ENCODE assay signal across 9 cellular contexts in genomic region chr1:200415693-200416593, GRCh38. TPM values are rescaled to one million over a fixed set of nuclear protein-coding genes. Genes with fewer than 3 reads are reported as not detected.
DNase-seq lines count a peak whose midpoint lies in the region; ATAC-seq and TF ChIP-seq lines count a peak whose summit lies in the region.
"Had no signal": no experiment of that assay in that cellular context is flagged by ENCODE, and none has a peak within 500 bp of the region (broad histone marks: within the 10 kb centered on the region; RNA-seq: fewer than 3 reads in every experiment).

No MANE protein-coding gene starts in this region.

- intact Hi-C loops in Right ventricle myocardium inferior (cut with DNase I) (loop anchor here (10.0 kb wide), 1 partner anchor 341 kb away; no protein-coding TSS in a partner anchor), cardiac septum (cut with DNase I) (no loop called here)
- intact Hi-C loops in CD4-positive, alpha-beta memory T cell (cut with micrococcal nuclease), result no loop called here

- in situ Hi-C loops in astrocyte of the spinal cord (cut with HindIII; ENCODE audit: low sequenced_read_pairs), result no loop called here

- no peak overlapping the region for H3K4me3 Mint-ChIP-seq in CD4-positive, alpha-beta memory T cell
- no peak overlapping the region for H3K4me3 Mint-ChIP-seq in CD8-positive, alpha-beta memory T cell

- no peaks in the 10 kb centered on the region for H3K9me3 Mint-ChIP-seq in CD4-positive, alpha-beta memory T cell
- no peaks in the 10 kb centered on the region for H3K9me3 Mint-ChIP-seq in CD8-positive, alpha-beta memory T cell

- peaks cover 0 to 3% (median 1%) of the 10 kb centered on the region in 4 donors for H3K4me1 Mint-ChIP-seq in CD4-positive, alpha-beta memory T cell
- H3K4me1 Mint-ChIP-seq in CD8-positive, alpha-beta memory T cell, result no peaks in the 10 kb centered on the region

- no peaks in the 10 kb centered on the region for H3K27me3 ChIP-seq in CD4-positive, alpha-beta memory T cell (ENCODE audit: insufficient read depth, low read length)
- no peaks in the 10 kb centered on the region for H3K27me3 ChIP-seq in CD8-positive, alpha-beta memory T cell (ENCODE audit: insufficient read depth, low read length, poor library complexity, severe bottlenecking)
- H3K27me3 ChIP-seq: BLaER1 treated with 17β-estradiol and CSF1 and Interleukin-3, amounts not matched to agents 10 nM and 100 nM had no signal

- POLR2A ChIA-PET in CD4-positive, alpha-beta memory T cell (lab: Charles Lee; ENCODE audit: partially characterized antibody), result no interaction called here
- POLR2A ChIA-PET in CD8-positive, alpha-beta memory T cell (lab: Charles Lee), result no interaction called here

- no peak for TF ChIP-seq CTCF in astrocyte of the spinal cord (IDR thresholded peaks at IDR 0.05; ENCODE audit: low read depth, low read length)

- CTCF ChIA-PET in CD4-positive, alpha-beta memory T cell (lab: Charles Lee; ENCODE audit: partially characterized antibody), result interaction anchor here (1.0 kb wide), 1 partner anchor 118 kb away, joined by 3 read pairs; no protein-coding TSS in a partner anchor
- CTCF ChIA-PET in CD8-positive, alpha-beta memory T cell (lab: Charles Lee), result no interaction called here

- DNase-seq in Right ventricle myocardium inferior (ENCODE audit: missing footprints) (no peak), cardiac septum (ENCODE audit: low spot score) (no peak), astrocyte of the spinal cord (ENCODE audit: low read depth, low spot score) (peak; percentile 96)
- DNase-seq in effector CD8-positive, alpha-beta T cell (lab: John Stamatoyannopoulos, UW), result no peak
- DNase-seq in CD4-positive, alpha-beta memory T cell, result no peak
- no peak for DNase-seq in CD8-positive, alpha-beta memory T cell

- H3K4me1 ChIP-seq in mesodermal cell (ENCODE audit: control insufficient read depth, insufficient read depth, low read length, poor library complexity, severe bottlenecking), result peaks cover 12% of the 10 kb centered on the region
- no peaks in the 10 kb centered on the region for H3K4me1 ChIP-seq in CD4-positive, alpha-beta memory T cell (ENCODE audit: insufficient read depth, low read length)
- no peaks in the 10 kb centered on the region for H3K4me1 ChIP-seq in CD8-positive, alpha-beta memory T cell (ENCODE audit: insufficient read depth, low read length)
- H3K4me1 ChIP-seq: BLaER1 treated with 17β-estradiol and CSF1 and Interleukin-3, amounts not matched to agents 10 nM and 100 nM had no signal

- ATAC-seq in Right ventricle myocardium inferior, result peak; percentile 34
- peak; percentile 71 for ATAC-seq in HG03280 (IDR thresholded peaks at IDR 0.05; ENCODE audit: unreplicated experiment)

- peak overlapping the region; percentile 68 for H3K27ac ChIP-seq in mesodermal cell (ENCODE audit: low read depth, low read length, severe bottlenecking)
- no peak overlapping the region for H3K27ac ChIP-seq in CD4-positive, alpha-beta memory T cell (ENCODE audit: low read depth, low read length)
- no peak overlapping the region for H3K27ac ChIP-seq in CD8-positive, alpha-beta memory T cell (ENCODE audit: low read depth, low read length)
- H3K27ac ChIP-seq: BLaER1 treated with 17β-estradiol and CSF1 and Interleukin-3, amounts not matched to agents 10 nM and 100 nM had no signal

- 100% methylated on average over 1 of the region's 2 CpGs; no CpG with 5 or more reads in 1 of the 2 experiments for WGBS in mesodermal cell (ENCODE audit: insufficient coverage in 2 of 2), 2 experiments

- H3K4me3 ChIP-seq in astrocyte of the spinal cord (ENCODE audit: low read depth, low read length) (no peak overlapping the region), mesodermal cell (ENCODE audit: extremely low read depth, insufficient read depth, low read length, poor library complexity, severe bottlenecking) (no peak overlapping the region)
- H3K4me3 ChIP-seq in CD4-positive, alpha-beta memory T cell (ENCODE audit: low read length in 2 of 2), result no peak overlapping the region
- no peak overlapping the region for H3K4me3 ChIP-seq in CD8-positive, alpha-beta memory T cell (ENCODE audit: low read length)
- H3K4me3 ChIP-seq: BLaER1 treated with 17β-estradiol and CSF1 and Interleukin-3, amounts not matched to agents 10 nM and 100 nM had no signal

- no peak overlapping the region for H3K27ac Mint-ChIP-seq in CD4-positive, alpha-beta memory T cell
- peak overlapping the region in 1 of 8 donors; percentile 18 for H3K27ac Mint-ChIP-seq in CD8-positive, alpha-beta memory T cell

- peaks cover 5% of the 10 kb centered on the region for H3K36me3 ChIP-seq in mesodermal cell (ENCODE audit: control insufficient read depth, insufficient read depth, low read length)
- H3K36me3 ChIP-seq in CD4-positive, alpha-beta memory T cell (ENCODE audit: insufficient read depth, low read length), result no peaks in the 10 kb centered on the region
- no peaks in the 10 kb centered on the region for H3K36me3 ChIP-seq in CD8-positive, alpha-beta memory T cell (ENCODE audit: insufficient read depth, low read length)
- H3K36me3 ChIP-seq: BLaER1 treated with 17β-estradiol and CSF1 and Interleukin-3, amounts not matched to agents 10 nM and 100 nM had no signal

- no peaks in the 10 kb centered on the region for H3K27me3 Mint-ChIP-seq in CD4-positive, alpha-beta memory T cell
- H3K27me3 Mint-ChIP-seq in CD8-positive, alpha-beta memory T cell, result no peaks in the 10 kb centered on the region

- no peaks in the 10 kb centered on the region for H3K36me3 Mint-ChIP-seq in CD4-positive, alpha-beta memory T cell
- H3K36me3 Mint-ChIP-seq in CD8-positive, alpha-beta memory T cell, result no peaks in the 10 kb centered on the region

- no peaks in the 10 kb centered on the region for H3K9me3 ChIP-seq in mesodermal cell (ENCODE audit: control insufficient read depth, low read length)
- H3K9me3 ChIP-seq in CD4-positive, alpha-beta memory T cell (ENCODE audit: control insufficient read depth in 1 of 2, low read length in 2 of 2), result no peaks in the 10 kb centered on the region
- H3K9me3 ChIP-seq in CD8-positive, alpha-beta memory T cell (ENCODE audit: low read length), result no peaks in the 10 kb centered on the region
- H3K9me3 ChIP-seq: BLaER1 treated with 17β-estradiol and CSF1 and Interleukin-3, amounts not matched to agents 10 nM and 100 nM had no signal

RNA-seq across cellular contexts. Expression of gene ZNF281, which starts 6.1 kb away (rescaled TPM):
- total RNA-seq in Right ventricle myocardium inferior, result 8.7 TPM
- 8.5 TPM for total RNA-seq in cardiac septum
- 27.1 TPM for polyA plus RNA-seq in mesodermal cell (2013, experiment 1 of 2)
- polyA plus RNA-seq in mesodermal cell (2013, experiment 2 of 2), result 28.1 TPM
- total RNA-seq in CD4-positive, alpha-beta memory T cell, result 10 to 100 TPM; 23.1 to 24.1 TPM
- polyA plus RNA-seq in CD4-positive, alpha-beta memory T cell, result 10 to 100 TPM; 26.0 to 39.5 TPM
- 10 to 100 TPM; 19.1 to 19.5 TPM for total RNA-seq in CD8-positive, alpha-beta memory T cell
- polyA plus RNA-seq in CD8-positive, alpha-beta memory T cell, result 32.1 TPM
